In genomic region chr19:39996811-39997594, GRCh38 we compare ENCODE assay signal across 8 cellular contexts. TPM values are rescaled to one million over a fixed set of nuclear protein-coding genes. Genes with fewer than 3 reads are reported as not detected.
DNase-seq lines count a peak whose midpoint lies in the region; ATAC-seq and TF ChIP-seq lines count a peak whose summit lies in the region.

ZNF546 (plus strand) TSS chr19:39997060; CDS start chr19:39998327, 1,267 bp downstream.

- H2BK120ac ChIP-seq in trophoblast cell (ENCODE audit: insufficient read depth, low read length, poor library complexity) = peak within 1 kb of the TSS; percentile 4

- H3K27ac ChIP-seq in adipose tissue (ENCODE audit: low read depth, low read length) (peak within 1 kb of the TSS; percentile 29), heart left ventricle (peak within 1 kb of the TSS; percentile 73 to 96 (median 89)), trophoblast cell (ENCODE audit: low read depth, low read length) (no peak within 1 kb of the TSS), transverse colon (peak within 1 kb of the TSS; percentile 72 to 87 (median 85))

- intact Hi-C loops in heart left ventricle (cut with DNase I) = loop anchor here in 3 of 10 donors (2.0 to 5.0 kb wide), 2 partner anchors 26 to 60 kb away; partner anchors contain the start of genes PSMC4 (in 3 of the 3) and ZNF780B (in 1 of the 3)
- intact Hi-C loops in transverse colon (cut with DNase I; ENCODE audit: low total_unique reads) = loop anchor here (10.0 kb wide), 1 partner anchor 748 kb away; no protein-coding TSS in a partner anchor

- peak; percentile 96 for DNase-seq in GM12865 (ENCODE audit: low read depth)
- DNase-seq in NCI-H1436 treated with DMSO at 0.1 percent for 48 hours (lab: John Stamatoyannopoulos, UW) = peak; percentile 53
- DNase-seq in SW480 (ENCODE audit: low spot score) = peak; percentile 94
- DNase-seq in heart left ventricle = peak; percentile 93 to 96 (median 94)
- DNase-seq in trophoblast cell = peak; percentile 87 to 96
- DNase-seq in transverse colon = peak; percentile 93

- peak within 1 kb of the TSS; percentile 82 for H3K9ac ChIP-seq in trophoblast cell (ENCODE audit: low read length)

- H3K23ac ChIP-seq in trophoblast cell (ENCODE audit: low read length) = no peak within 1 kb of the TSS

- TF ChIP-seq CTCF in GM12865 (IDR thresholded peaks at IDR 0.05; ENCODE audit: insufficient read depth, low read depth, low read length, missing control alignments) (no peak), heart left ventricle (IDR thresholded peaks at IDR 0.05) (no peak), transverse colon (IDR thresholded peaks at IDR 0.05) (no peak)

- peak within 1 kb of the TSS; percentile 51 for H4K91ac ChIP-seq in trophoblast cell (ENCODE audit: low read depth, low read length)

- H2AK5ac ChIP-seq in trophoblast cell (ENCODE audit: low read length) = no peak within 1 kb of the TSS

- ATAC-seq in HG02852 (IDR thresholded peaks at IDR 0.05; ENCODE audit: unreplicated experiment) (peak; percentile 91), heart left ventricle (peak; percentile 97 to 99 (median 98))

- peak within 1 kb of the TSS; percentile 93 for H4K8ac ChIP-seq in trophoblast cell (ENCODE audit: low read depth, low read length)

- TF ChIP-seq POLR2A in heart left ventricle (IDR thresholded peaks at IDR 0.05) = peak; percentile 67 to 94
- peak; percentile 85 for TF ChIP-seq POLR2A in transverse colon (IDR thresholded peaks at IDR 0.05)

- peak within 1 kb of the TSS; percentile 65 for H4K12ac ChIP-seq in trophoblast cell (ENCODE audit: low read depth, low read length)

- H2AFZ ChIP-seq in trophoblast cell (ENCODE audit: insufficient read depth, low read length, poor library complexity) = peak within 1 kb of the TSS; percentile 88

- no peak for TF ChIP-seq EP300 in transverse colon (IDR thresholded peaks at IDR 0.05; ENCODE audit: low read depth)

- peak within 1 kb of the TSS; percentile 76 for H3K18ac ChIP-seq in trophoblast cell (ENCODE audit: low read length)

- peak within 1 kb of the TSS; percentile 78 for H3K4me2 ChIP-seq in trophoblast cell (ENCODE audit: low read length)

- H3K14ac ChIP-seq in trophoblast cell (ENCODE audit: low read length) = peak within 1 kb of the TSS; percentile 44

- H2BK12ac ChIP-seq in trophoblast cell (ENCODE audit: low read length) = peak within 1 kb of the TSS; percentile 42

- H3K4me1 ChIP-seq in heart left ventricle = peaks cover 0 to 22% (median 15%) of the 10 kb centered on the region in 12 donors
- H3K4me1 ChIP-seq in trophoblast cell (ENCODE audit: control insufficient read depth in 1 of 2, insufficient read depth in 2 of 2, low read length in 2 of 2) = peaks cover 6 to 7% of the 10 kb centered on the region in 2 experiments
- peaks cover 10 to 16% (median 12%) of the 10 kb centered on the region in 4 donors for H3K4me1 ChIP-seq in transverse colon

- H3K36me3 ChIP-seq in heart left ventricle (peaks cover 0 to 23% (median 0%) of the 10 kb centered on the region in 9 donors), trophoblast cell (ENCODE audit: control insufficient read depth in 1 of 2, insufficient read depth in 2 of 2, low read length in 2 of 2) (peaks cover 3 to 4% of the 10 kb centered on the region in 2 experiments), transverse colon (no peaks in the 10 kb centered on the region)

- H3K79me1 ChIP-seq in trophoblast cell (ENCODE audit: low read length) = peaks cover 7% of the 10 kb centered on the region

- WGBS in adipose tissue, 3 donors = 1% methylated on average over 50 of the region's 50 CpGs
- 1 to 2% (median 1%) methylated on average over 40 to 50 of the region's 50 CpGs for WGBS in heart left ventricle, 4 donors
- whole genome bisulfite sequencing in trophoblast cell (ENCODE audit: extremely low coverage, insufficient coverage, insufficient read length) = no CpG with 5 or more reads among the region's 50 CpGs
- WGBS in transverse colon (ENCODE audit: low coverage in 1 of 2), 2 donors = 0 to 1% methylated on average over 5 to 50 of the region's 50 CpGs

- H3K9me3 ChIP-seq in heart left ventricle = peaks cover 0 to 12% (median 2%) of the 10 kb centered on the region in 12 donors
- peaks cover 8% of the 10 kb centered on the region for H3K9me3 ChIP-seq in trophoblast cell (ENCODE audit: insufficient read depth, low read depth, low read length)
- no peaks in the 10 kb centered on the region for H3K9me3 ChIP-seq in transverse colon

- H3K27me3 ChIP-seq in heart left ventricle (no peaks in the 10 kb centered on the region), trophoblast cell (ENCODE audit: insufficient read depth, low read length) (no peaks in the 10 kb centered on the region), transverse colon (no peaks in the 10 kb centered on the region)

- peak within 1 kb of the TSS; percentile 18 for H3K4ac ChIP-seq in trophoblast cell (ENCODE audit: low read depth, low read length)

- in situ Hi-C loops in transverse colon (cut with MboI; ENCODE audit: low pct_ligation_motif_present in 1 of 4, low pct_unique_long_range_greater_than_20kb in 1 of 4, low sequenced_read_pairs in 3 of 4) = no loop called here

- H3K79me2 ChIP-seq in trophoblast cell (ENCODE audit: control insufficient read depth, insufficient read depth, low read length, poor library complexity) = peaks cover 6% of the 10 kb centered on the region

- H3K4me3 ChIP-seq in GM12865 (ENCODE audit: low read depth, low read length) (peak within 1 kb of the TSS; percentile 87), heart left ventricle (peak within 1 kb of the TSS; percentile 49 to 84 (median 74)), trophoblast cell (ENCODE audit: low read depth, low read length) (peak within 1 kb of the TSS; percentile 87), transverse colon (peak within 1 kb of the TSS; percentile 45 to 70 (median 55))

- H2BK5ac ChIP-seq in trophoblast cell (ENCODE audit: low read depth, low read length, poor library complexity) = no peak within 1 kb of the TSS

RNA-seq across cellular contexts. Expression of gene ZNF546, which starts in this region (rescaled TPM):
- polyA plus RNA-seq in adipose tissue = 1 to 10 TPM; 1.1 to 1.7 (median 1.1) TPM
- total RNA-seq in heart left ventricle = 10 to 100 TPM in 3 of 9 donors, 1 to 10 TPM in 6; 4.2 to 14.4 (median 9.2) TPM
- 1 to 10 TPM; 1.4 to 4.5 TPM for polyA plus RNA-seq in heart left ventricle
- polyA plus RNA-seq in trophoblast cell (2013) = 0.33 and 0.53 TPM in 2 replicates
- 1 to 10 TPM in 3 of 4 donors, under 1 TPM in 1; 0.60 to 8.1 (median 2.4) TPM for total RNA-seq in transverse colon
